In genomic region chr15:74867562-74868458, GRCh38 we compare ENCODE assay signal across 9 cellular contexts. TPM values are rescaled to one million over a fixed set of nuclear protein-coding genes. Genes with fewer than 3 reads are reported as not detected.
DNase-seq lines count a peak whose midpoint lies in the region; ATAC-seq and TF ChIP-seq lines count a peak whose summit lies in the region.
"Had no signal": no experiment of that assay in that cellular context is flagged by ENCODE, and none has a peak within 500 bp of the region (broad histone marks: within the 10 kb centered on the region; RNA-seq: fewer than 3 reads in every experiment).

No MANE protein-coding gene starts in this region.

- TF ChIP-seq CTCF in left lung (IDR thresholded peaks at IDR 0.05): no peak
- no peak for TF ChIP-seq CTCF in thyroid gland (IDR thresholded peaks at IDR 0.05)

- H3K27me3 ChIP-seq in left lung (no peaks in the 10 kb centered on the region), thyroid gland (no peaks in the 10 kb centered on the region)

- intact Hi-C loops in left lung (cut with DNase I) (no loop called here), thyroid gland (cut with DNase I) (no loop called here)

- no peak for DNase-seq in activated T-cell treated with anti-CD3 and anti-CD28 coated beads, Interleukin-2, amount 50 U/mL, for 24 hours
- DNase-seq in activated T-cell treated with anti-CD3 and anti-CD28 coated beads, Interleukin-2, amount 50 U/mL, for 48 hours: no peak
- DNase-seq in activated naive CD8-positive, alpha-beta T cell treated with anti-CD3 and anti-CD28 coated beads for 36 hours: no peak
- DNase-seq in left lung: peak in 1 of 2 donors; percentile 49
- no peak for DNase-seq in thyroid gland
- DNase-seq in ureter (ENCODE audit: low spot score): no peak
- no peak for DNase-seq in NCI-H69 (lab: John Stamatoyannopoulos, UW)
- DNase-seq: left cardiac atrium had no signal

- ATAC-seq in left lung (peak; percentile 13), HG03280 (IDR thresholded peaks at IDR 0.05; ENCODE audit: unreplicated experiment) (no peak)

- H3K36me3 ChIP-seq in left lung (peaks cover 0 to 4% of the 10 kb centered on the region in 2 donors), thyroid gland (no peaks in the 10 kb centered on the region)

- H3K36me3 Mint-ChIP-seq in activated T-cell treated with anti-CD3 and anti-CD28 coated beads, Interleukin-2, amount 50 U/mL, for 24 hours (ENCODE audit: low read depth): peaks cover 63% of the 10 kb centered on the region
- peaks cover 50% of the 10 kb centered on the region for H3K36me3 Mint-ChIP-seq in activated naive CD8-positive, alpha-beta T cell treated with anti-CD3 and anti-CD28 coated beads for 36 hours

- no peaks in the 10 kb centered on the region for H3K27me3 Mint-ChIP-seq in activated T-cell treated with anti-CD3 and anti-CD28 coated beads, Interleukin-2, amount 50 U/mL, for 24 hours
- no peaks in the 10 kb centered on the region for H3K27me3 Mint-ChIP-seq in activated naive CD8-positive, alpha-beta T cell treated with anti-CD3 and anti-CD28 coated beads for 36 hours

- H3K4me3 Mint-ChIP-seq in activated T-cell treated with anti-CD3 and anti-CD28 coated beads, Interleukin-2, amount 50 U/mL, for 24 hours: peak overlapping the region; percentile 32
- peak overlapping the region; percentile 39 for H3K4me3 Mint-ChIP-seq in activated naive CD8-positive, alpha-beta T cell treated with anti-CD3 and anti-CD28 coated beads for 36 hours

- peak overlapping the region; percentile 90 for H3K27ac Mint-ChIP-seq in activated T-cell treated with anti-CD3 and anti-CD28 coated beads, Interleukin-2, amount 50 U/mL, for 24 hours
- H3K27ac Mint-ChIP-seq in activated naive CD8-positive, alpha-beta T cell treated with anti-CD3 and anti-CD28 coated beads for 36 hours: peak overlapping the region; percentile 64

- peaks cover 51 to 84% of the 10 kb centered on the region in 2 donors for H3K4me1 ChIP-seq in left lung
- peaks cover 49 to 90% of the 10 kb centered on the region in 2 donors for H3K4me1 ChIP-seq in thyroid gland

- peaks cover 89% of the 10 kb centered on the region for H3K4me1 Mint-ChIP-seq in activated T-cell treated with anti-CD3 and anti-CD28 coated beads, Interleukin-2, amount 50 U/mL, for 24 hours (ENCODE audit: low read depth)
- H3K4me1 Mint-ChIP-seq in activated naive CD8-positive, alpha-beta T cell treated with anti-CD3 and anti-CD28 coated beads for 36 hours: peaks cover 77% of the 10 kb centered on the region

- whole genome bisulfite sequencing in thyroid gland, 2 donors: 71 to 75% methylated on average over 7 of the region's 7 CpGs

- TF ChIP-seq POLR2A in thyroid gland (IDR thresholded peaks at IDR 0.05): no peak

- H3K4me3 ChIP-seq in left lung (no peak overlapping the region), thyroid gland (replicated peaks in 1 of 3) (no peak overlapping the region)

- H3K9me3 Mint-ChIP-seq in activated T-cell treated with anti-CD3 and anti-CD28 coated beads, Interleukin-2, amount 50 U/mL, for 24 hours: no peaks in the 10 kb centered on the region
- H3K9me3 Mint-ChIP-seq in activated naive CD8-positive, alpha-beta T cell treated with anti-CD3 and anti-CD28 coated beads for 36 hours: no peaks in the 10 kb centered on the region

- H3K27ac ChIP-seq in left lung (peak overlapping the region; percentile 74 to 96), thyroid gland (peak overlapping the region; percentile 44 to 78 (median 67))

- H3K9me3 ChIP-seq in left lung: no peaks in the 10 kb centered on the region
- no peaks in the 10 kb centered on the region for H3K9me3 ChIP-seq in thyroid gland

RNA-seq across cellular contexts. Expression of gene SCAMP2, which starts 5.4 kb away (rescaled TPM):
- 10 to 100 TPM; 57.5 to 59.6 TPM for total RNA-seq in activated naive CD8-positive, alpha-beta T cell treated with anti-CD3 and anti-CD28 coated beads for 36 hours
- 100 to 1,000 TPM; 131 to 138 TPM for total RNA-seq in left lung
- 100 to 1,000 TPM in 2 of 4 donors, 10 to 100 TPM in 2; 59.3 to 129 (median 104) TPM for total RNA-seq in thyroid gland
- total RNA-seq in ureter: 96.3 TPM

RNA-seq across cellular contexts. Expression of gene MPI, which starts 22.0 kb away (rescaled TPM):
- total RNA-seq in activated naive CD8-positive, alpha-beta T cell treated with anti-CD3 and anti-CD28 coated beads for 36 hours: 10 to 100 TPM; 71.4 to 73.2 TPM
- total RNA-seq in left lung (10 to 100 TPM; 27.8 to 30.7 TPM), thyroid gland (10 to 100 TPM; 72.2 to 91.1 (median 88.5) TPM), ureter (50.8 TPM)

RNA-seq across cellular contexts. Expression of gene ULK3, which starts 24.9 kb away (rescaled TPM):
- total RNA-seq in activated naive CD8-positive, alpha-beta T cell treated with anti-CD3 and anti-CD28 coated beads for 36 hours: 10 to 100 TPM; 41.1 to 49.9 TPM
- total RNA-seq in left lung: 10 to 100 TPM; 37.4 to 45.1 TPM
- total RNA-seq in thyroid gland: 10 to 100 TPM; 40.9 to 91.1 (median 74.7) TPM
- 54.8 TPM for total RNA-seq in ureter

RNA-seq across cellular contexts. Expression of gene FAM219B, which starts 38.8 kb away (rescaled TPM):
- 10 to 100 TPM; 31.5 to 37.6 TPM for total RNA-seq in activated naive CD8-positive, alpha-beta T cell treated with anti-CD3 and anti-CD28 coated beads for 36 hours
- total RNA-seq in left lung: 10 to 100 TPM; 66.0 to 84.7 TPM
- 100 to 1,000 TPM in 1 of 4 donors, 10 to 100 TPM in 3; 72.1 to 136 (median 88.2) TPM for total RNA-seq in thyroid gland
- total RNA-seq in ureter: 171 TPM

RNA-seq across cellular contexts. Expression of gene CPLX3, which starts 41.4 kb away (rescaled TPM):
- total RNA-seq in activated naive CD8-positive, alpha-beta T cell treated with anti-CD3 and anti-CD28 coated beads for 36 hours: under 1 TPM in 1 of 2 experiments, not detected in 1; 0.19 TPM
- not detected for total RNA-seq in left lung
- not detected for total RNA-seq in thyroid gland
- total RNA-seq in ureter: not detected
